In the genomic region with DNA sequence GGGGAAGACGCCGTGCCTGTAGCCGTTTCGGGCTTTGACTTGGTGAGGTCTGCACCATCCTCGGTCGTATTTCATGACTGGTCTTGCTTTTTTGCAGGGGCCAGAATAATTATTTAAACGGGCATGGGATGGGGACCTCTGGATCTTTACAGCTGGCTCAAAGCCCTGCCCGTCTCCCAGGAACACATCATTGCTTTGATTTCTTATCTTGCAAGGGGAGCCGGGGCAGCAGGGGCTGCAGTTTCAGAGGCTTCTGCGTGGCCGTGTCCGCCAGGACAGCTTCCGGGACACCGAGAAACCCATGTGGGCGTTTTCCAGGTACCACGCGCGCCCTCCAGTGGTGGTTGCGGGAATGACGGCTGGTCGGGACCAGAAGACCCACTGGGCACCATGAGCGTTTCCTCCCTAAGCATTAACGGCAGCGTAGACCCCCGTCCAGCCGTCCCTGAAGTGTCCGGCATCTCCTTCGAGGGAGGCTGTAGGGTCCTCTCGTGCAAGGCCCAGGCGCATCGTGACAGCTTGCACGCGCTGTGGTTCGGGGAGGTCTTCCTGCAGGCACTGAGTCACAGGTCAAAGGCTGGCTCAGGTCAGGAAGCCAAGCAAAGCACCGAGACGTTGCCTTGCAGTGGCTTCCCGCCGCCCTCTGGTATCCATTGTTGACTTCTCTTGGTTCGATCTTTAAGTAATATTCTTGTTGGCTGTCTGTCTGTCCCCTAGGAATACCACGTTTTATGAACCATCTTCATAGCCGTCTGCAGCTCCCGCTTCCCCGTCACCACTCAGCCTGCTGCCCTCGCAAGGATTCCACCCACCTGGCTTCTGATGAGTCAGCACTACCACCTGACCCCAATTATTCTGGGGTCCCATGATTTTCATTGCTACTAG, we compare ENCODE assay signal across 8 cellular contexts. TPM values are rescaled to one million over a fixed set of nuclear protein-coding genes. Genes with fewer than 3 reads are reported as not detected.
A peak's percentile ranks its signal among the peaks of the same experiment; 100 is the strongest.
DNase-seq lines count a peak whose midpoint lies in the region; ATAC-seq and TF ChIP-seq lines count a peak whose summit lies in the region.

No MANE protein-coding gene starts in this region.

- DNase-seq in DMS79 treated with DMSO at 0.1 percent for 48 hours (lab: John Stamatoyannopoulos, UW), result peak; percentile 71
- peak; percentile 57 to 89 for DNase-seq in NCI-H526 (lab: John Stamatoyannopoulos, UW)
- DNase-seq in activated CD4-positive, alpha-beta T cell treated with anti-CD3 and anti-CD28 coated beads, Interleukin-2, amount 10 ng/mL, durations not matched to agents 24 days and 14 days, result peak; percentile 95
- peak; percentile 72 for DNase-seq in dedifferentiated amniotic fluid mesenchymal stem cell (ENCODE audit: extremely low spot score)
- peak; percentile 83 for DNase-seq in lung (ENCODE audit: low spot score)
- DNase-seq in stimulated activated CD4-positive, alpha-beta T cell treated with anti-CD3 and anti-CD28 coated beads, TNF-alpha, amount 100 ng/mL, for 4 hours (ENCODE audit: low read depth in 3 of 3), result peak; percentile 58 to 72 (median 64)

- H3K9me3 Mint-ChIP-seq in activated CD4-positive, alpha-beta T cell treated with anti-CD3 and anti-CD28 coated beads, Interleukin-2, amount 10 ng/mL, durations not matched to agents 24 days and 14 days, result no peaks in the 10 kb centered on the region

- H3K27ac ChIP-seq in lung (ENCODE audit: low read depth in 1 of 2, low read length in 1 of 2), result no peak overlapping the region

- peak overlapping the region; percentile 48 for H3K4me3 Mint-ChIP-seq in activated CD4-positive, alpha-beta T cell treated with anti-CD3 and anti-CD28 coated beads, Interleukin-2, amount 10 ng/mL, durations not matched to agents 24 days and 14 days

- peak overlapping the region; percentile 60 for H3K27ac Mint-ChIP-seq in activated CD4-positive, alpha-beta T cell treated with anti-CD3 and anti-CD28 coated beads, Interleukin-2, amount 10 ng/mL, durations not matched to agents 24 days and 14 days

- peaks cover 3% of the 10 kb centered on the region for H3K27me3 Mint-ChIP-seq in activated CD4-positive, alpha-beta T cell treated with anti-CD3 and anti-CD28 coated beads, Interleukin-2, amount 10 ng/mL, durations not matched to agents 24 days and 14 days

- WGBS in lung, 2 donors, result 23 to 24% methylated on average over 44 of the region's 44 CpGs

- TF ChIP-seq CTCF in lung (IDR thresholded peaks at IDR 0.05; ENCODE audit: control extremely low read depth, extremely low read depth), result peak; percentile 83

- intact Hi-C loops in activated CD4-positive, alpha-beta T cell treated with anti-CD3 and anti-CD28 coated beads, Interleukin-2, amount 10 ng/mL, durations not matched to agents 24 days and 14 days (cut with micrococcal nuclease), result loop anchor here (1.0 to 2.0 kb wide), 3 partner anchors 15 to 183 kb away; partner anchors contain the start of gene ZFAND2A

- peaks cover 10% of the 10 kb centered on the region for H3K4me1 Mint-ChIP-seq in activated CD4-positive, alpha-beta T cell treated with anti-CD3 and anti-CD28 coated beads, Interleukin-2, amount 10 ng/mL, durations not matched to agents 24 days and 14 days

- no peak overlapping the region for H3K4me3 ChIP-seq in lung

- H3K36me3 Mint-ChIP-seq in activated CD4-positive, alpha-beta T cell treated with anti-CD3 and anti-CD28 coated beads, Interleukin-2, amount 10 ng/mL, durations not matched to agents 24 days and 14 days (ENCODE audit: low read depth), result no peaks in the 10 kb centered on the region

- H3K9me3 ChIP-seq in lung (ENCODE audit: control insufficient read depth in 2 of 2, insufficient read depth in 1 of 2, low read length in 1 of 2), result no peaks in the 10 kb centered on the region

- ATAC-seq in HG02678 (IDR thresholded peaks at IDR 0.05; ENCODE audit: unreplicated experiment) (peak; percentile 68), lung (ENCODE audit: insufficient read depth, low FRiP score) (peak; percentile 90), HG02763 (IDR thresholded peaks at IDR 0.05; ENCODE audit: unreplicated experiment) (no peak)

- H3K27me3 ChIP-seq in lung (ENCODE audit: control insufficient read depth, insufficient read depth), result no peaks in the 10 kb centered on the region

- peaks cover 0 to 3% of the 10 kb centered on the region in 2 donors for H3K4me1 ChIP-seq in lung (ENCODE audit: control insufficient read depth in 2 of 2, insufficient read depth in 2 of 2, low read length in 2 of 2)

- no peaks in the 10 kb centered on the region for H3K36me3 ChIP-seq in lung (ENCODE audit: control insufficient read depth in 2 of 2, insufficient read depth in 2 of 2, low read length in 2 of 2)

RNA-seq across cellular contexts. Expression of gene ZFAND2A, which starts 16.2 kb away (rescaled TPM):
- total RNA-seq in activated CD4-positive, alpha-beta T cell treated with anti-CD3 and anti-CD28 coated beads, Interleukin-2, amount 10 ng/mL, durations not matched to agents 24 days and 14 days, result 19.9 and 24.2 TPM in 2 replicates
- 10 to 100 TPM; 17.3 to 23.3 TPM for total RNA-seq in lung
- polyA plus RNA-seq in lung, result 10 to 100 TPM; 36.8 to 44.3 TPM

RNA-seq across cellular contexts. Expression of gene UNCX, which starts 56.5 kb away (rescaled TPM):
- not detected in 2 replicates for total RNA-seq in activated CD4-positive, alpha-beta T cell treated with anti-CD3 and anti-CD28 coated beads, Interleukin-2, amount 10 ng/mL, durations not matched to agents 24 days and 14 days
- total RNA-seq in lung, result not detected
- not detected for polyA plus RNA-seq in lung
